In genomic region chr7:115429918-115430317, GRCh38 we compare ENCODE assay signal across 10 cellular contexts.
"Had no signal": no experiment of that assay in that cellular context is flagged by ENCODE, and none has a peak within 500 bp of the region (broad histone marks: within the 10 kb centered on the region; RNA-seq: fewer than 3 reads in every experiment).

No MANE protein-coding gene starts in this region.

- H3K27ac Mint-ChIP-seq: HFFc6 had no signal

- H3K36me3 Mint-ChIP-seq: IgD-negative memory B cell had no signal

- H3K36me3 ChIP-seq: HAP-1 had no signal

- H3K9ac ChIP-seq: GM23248 had no signal

- H3K4me3 ChIP-seq: GM23248, HAP-1 had no signal

- H3K4me1 ChIP-seq: HAP-1 had no signal

- DNase-seq: GM23248, GOT3, H7, HFFc6, KBM-7 had no signal

- H3K9me3 Mint-ChIP-seq: HFFc6 had no signal

- H3K27ac ChIP-seq: GM23248, HL-60 had no signal

- H3K4me3 Mint-ChIP-seq: HFFc6, IgD-negative memory B cell had no signal

- ATAC-seq: HCT116, HepG2 had no signal

- H3K9me3 ChIP-seq: HAP-1 had no signal

- H2AFZ ChIP-seq: GM23248 had no signal
